Comparison of ENCODE assay signal across 16 cellular contexts in genomic region chr14:68820536-68820935, GRCh38. TPM values are rescaled to one million over a fixed set of nuclear protein-coding genes. Genes with fewer than 3 reads are reported as not detected.
A peak's percentile ranks its signal among the peaks of the same experiment; 100 is the strongest.
DNase-seq lines count a peak whose midpoint lies in the region; ATAC-seq and TF ChIP-seq lines count a peak whose summit lies in the region.
"Had no signal": no experiment of that assay in that cellular context is flagged by ENCODE, and none has a peak within 500 bp of the region (broad histone marks: within the 10 kb centered on the region; RNA-seq: fewer than 3 reads in every experiment).

No MANE protein-coding gene starts in this region.

- POLR2A ChIA-PET in CD8-positive, alpha-beta T cell (lab: Charles Lee) = interaction anchor here (1.0 to 17.2 kb wide), 6 partner anchors 28 to 983 kb away, joined by 3 to 641 read pairs (median 4); partner anchors contain the start of gene ZFP36L1

- intact Hi-C loops in CD8-positive, alpha-beta T cell (cut with DNase I, micrococcal nuclease) = no loop called here

- no peak for TF ChIP-seq CTCF in CD8-positive, alpha-beta T cell (IDR thresholded peaks at IDR 0.05)
- no peak for TF ChIP-seq CTCF in nephron (IDR thresholded peaks at IDR 0.05; ENCODE audit: unreplicated experiment in 3 of 3)

- H3K27ac ChIP-seq in CD8-positive, alpha-beta T cell (ENCODE audit: low read depth, low read length) = no peak overlapping the region
- H3K27ac ChIP-seq in KOPT-K1 (ENCODE audit: low read depth, low read length, poor library complexity, severe bottlenecking) = peak overlapping the region; percentile 64

- H3K9me3 Mint-ChIP-seq in CD8-positive, alpha-beta T cell = no peaks in the 10 kb centered on the region
- H3K9me3 Mint-ChIP-seq in activated naive CD8-positive, alpha-beta T cell (ENCODE audit: low read depth) = no peaks in the 10 kb centered on the region
- H3K9me3 Mint-ChIP-seq in nephron = no peaks in the 10 kb centered on the region

- H3K36me3 Mint-ChIP-seq in CD8-positive, alpha-beta T cell = no peaks in the 10 kb centered on the region
- H3K36me3 Mint-ChIP-seq in activated naive CD8-positive, alpha-beta T cell = no peaks in the 10 kb centered on the region
- H3K36me3 Mint-ChIP-seq in nephron (ENCODE audit: low read depth) = no peaks in the 10 kb centered on the region

- peak in 1 of 7 experiments; percentile 65 for DNase-seq in CD8-positive, alpha-beta T cell
- no peak for DNase-seq in RPMI8226
- no peak for DNase-seq in LoVo (ENCODE audit: low spot score)
- DNase-seq in GM03348 (ENCODE audit: low spot score) = no peak
- DNase-seq: anterior cingulate cortex; BE2C; effector CD8-positive, alpha-beta T cell; NCI-H1105 treated with DMSO at 0.1 percent for 48 hours; NCI-H69; nucleus accumbens; SHP77 treated with DMSO at 0.1 percent for 48 hours had no signal

- no peaks in the 10 kb centered on the region for H3K36me3 ChIP-seq in CD8-positive, alpha-beta T cell (ENCODE audit: insufficient read depth, low read length)
- no peaks in the 10 kb centered on the region for H3K36me3 ChIP-seq in KOPT-K1 (ENCODE audit: insufficient read depth, low read length)
- H3K36me3 ChIP-seq: BE2C had no signal

- H3K4me1 ChIP-seq in CD8-positive, alpha-beta T cell (ENCODE audit: insufficient read depth, low read length) = peaks cover 42% of the 10 kb centered on the region
- H3K4me1 ChIP-seq: BE2C had no signal

- H3K27me3 Mint-ChIP-seq in CD8-positive, alpha-beta T cell (ENCODE audit: low read depth) = no peaks in the 10 kb centered on the region
- no peaks in the 10 kb centered on the region for H3K27me3 Mint-ChIP-seq in activated naive CD8-positive, alpha-beta T cell
- no peaks in the 10 kb centered on the region for H3K27me3 Mint-ChIP-seq in nephron (ENCODE audit: low read depth)

- peak; percentile 34 for ATAC-seq in CD8-positive, alpha-beta T cell
- ATAC-seq in HG02884 (IDR thresholded peaks at IDR 0.05; ENCODE audit: unreplicated experiment) = no peak

- peak overlapping the region; percentile 44 for H3K4me3 Mint-ChIP-seq in CD8-positive, alpha-beta T cell
- peak overlapping the region; percentile 60 for H3K4me3 Mint-ChIP-seq in activated naive CD8-positive, alpha-beta T cell
- H3K4me3 Mint-ChIP-seq in nephron = peak overlapping the region in 1 of 3 experiments; percentile 22

- peak overlapping the region; percentile 81 for H3K27ac Mint-ChIP-seq in CD8-positive, alpha-beta T cell
- peak overlapping the region; percentile 61 for H3K27ac Mint-ChIP-seq in activated naive CD8-positive, alpha-beta T cell
- peak overlapping the region; percentile 48 to 100 (median 98) for H3K27ac Mint-ChIP-seq in nephron

- H3K27me3 ChIP-seq in CD8-positive, alpha-beta T cell (ENCODE audit: insufficient read depth, low read length) = no peaks in the 10 kb centered on the region
- H3K27me3 ChIP-seq: BE2C had no signal

- CTCF ChIA-PET in CD8-positive, alpha-beta T cell (lab: Charles Lee) = interaction anchor here (0.5 to 15.5 kb wide), 5 partner anchors 23 to 887 kb away, joined by 3 to 384 read pairs (median 47); partner anchors contain the start of gene ZFP36L1

- no peak overlapping the region for H3K4me3 ChIP-seq in CD8-positive, alpha-beta T cell (ENCODE audit: low read depth, low read length)
- H3K4me3 ChIP-seq: smooth muscle cell had no signal

- peaks cover 51% of the 10 kb centered on the region for H3K4me1 Mint-ChIP-seq in CD8-positive, alpha-beta T cell (ENCODE audit: low read depth)
- peaks cover 50% of the 10 kb centered on the region for H3K4me1 Mint-ChIP-seq in activated naive CD8-positive, alpha-beta T cell (ENCODE audit: low read depth)
- H3K4me1 Mint-ChIP-seq in nephron = peaks cover 55% of the 10 kb centered on the region

- no peaks in the 10 kb centered on the region for H3K9me3 ChIP-seq in CD8-positive, alpha-beta T cell (ENCODE audit: low read length)
- H3K9me3 ChIP-seq in KOPT-K1 (ENCODE audit: insufficient read depth, low read length, poor library complexity, severe bottlenecking) = no peaks in the 10 kb centered on the region
- H3K9me3 ChIP-seq: BE2C had no signal

RNA-seq across cellular contexts. Expression of gene ZFP36L1, which starts 27.7 kb away (rescaled TPM):
- 100 to 1,000 TPM; 241 to 248 TPM for total RNA-seq in CD8-positive, alpha-beta T cell
